In the genomic region with DNA sequence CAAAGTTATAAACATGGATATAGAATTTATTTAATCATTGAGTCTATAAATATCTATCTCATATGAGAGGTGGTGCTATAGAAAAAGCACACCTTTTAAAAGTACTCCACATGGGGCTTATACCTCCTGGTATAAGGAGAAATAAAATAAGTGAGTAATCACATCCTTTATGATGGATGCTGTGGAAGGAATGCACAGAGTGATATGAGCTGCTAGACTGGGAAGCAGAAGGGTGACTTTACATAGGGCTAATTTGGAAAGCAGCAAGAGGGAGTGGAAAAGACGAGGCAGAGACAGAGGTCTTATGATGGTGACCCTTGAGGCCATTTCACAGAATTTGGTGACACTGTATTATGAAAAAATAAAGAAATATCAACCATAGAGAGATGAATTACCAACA, we compare ENCODE assay signal across 21 cellular contexts.
"Had no signal": no experiment of that assay in that cellular context is flagged by ENCODE, and none has a peak within 500 bp of the region (broad histone marks: within the 10 kb centered on the region; RNA-seq: fewer than 3 reads in every experiment).

No MANE protein-coding gene starts in this region.

- H3K9me3 Mint-ChIP-seq: brain had no signal

- FAIRE-seq: kidney had no signal

- H3K4me1 ChIP-seq: gastroesophageal sphincter, uterus had no signal

- ATAC-seq: effector memory CD8-positive, alpha-beta T cell; gastroesophageal sphincter; naive thymus-derived CD8-positive, alpha-beta T cell had no signal

- DNase-seq: activated CD4-positive, alpha-beta T cell treated with anti-CD3 and anti-CD28 coated beads for 1 hour; activated CD4-positive, alpha-beta T cell treated with anti-CD3 and anti-CD28 coated beads, Interleukin-2, amount 50 U/mL, for 4 hours; activated effector memory CD4-positive, alpha-beta T cell treated with Interleukin-2 at 50 U/mL for 16 hours; activated naive CD4-positive, alpha-beta T cell treated with anti-CD3 and anti-CD28 coated beads, Interleukin-2, amount 50 U/mL, for 16 hours; activated T-cell treated with anti-CD3 and anti-CD28 coated beads, Interleukin-2, amount 50 U/mL, for 24 hours; amniotic stem cell; effector memory CD8-positive, alpha-beta T cell; kidney; left lung; naive thymus-derived CD8-positive, alpha-beta T cell; posterior cingulate gyrus; retina; stimulated activated CD4-positive, alpha-beta T cell treated with anti-CD3 and anti-CD28 coated beads, Interleukin-4, amount 100 ng/mL, for 24 hours; stimulated activated naive CD4-positive, alpha-beta T cell; uterus had no signal

- H3K36me3 Mint-ChIP-seq: brain had no signal

- H3K9me3 ChIP-seq: gastroesophageal sphincter, left lung, tibial nerve, uterus had no signal

- H3K27ac ChIP-seq: epithelial cell of prostate, gastroesophageal sphincter, left lung, uterus, VCaP had no signal

- H3K36me3 ChIP-seq: gastroesophageal sphincter, left lung, tibial nerve, uterus had no signal

- H3K27ac Mint-ChIP-seq: activated T-cell treated with anti-CD3 and anti-CD28 coated beads, Interleukin-2, amount 50 U/mL, for 24 hours; brain; dendritic cell treated with granulocyte-macrophage colony-stimulating factor and Interleukin-4, amounts not matched to agents 40 ng/mL and 50 ng/mL, for 4 days; effector memory CD8-positive, alpha-beta T cell; naive thymus-derived CD8-positive, alpha-beta T cell had no signal

- H3K4me3 ChIP-seq: gastroesophageal sphincter, left lung, tibial nerve, uterus had no signal

- H3K27me3 ChIP-seq: gastroesophageal sphincter, left lung, tibial nerve, uterus had no signal
